ENCODE assay signal across 24 cellular contexts in genomic region chr5:114898602-114899001, GRCh38.
A peak's percentile ranks its signal among the peaks of the same experiment; 100 is the strongest.
DNase-seq lines count a peak whose midpoint lies in the region; ATAC-seq, FAIRE-seq and TF ChIP-seq lines count a peak whose summit lies in the region.
"Had no signal": no experiment of that assay in that cellular context is flagged by ENCODE, and none has a peak within 500 bp of the region (broad histone marks: within the 10 kb centered on the region; RNA-seq: fewer than 3 reads in every experiment).

No MANE protein-coding gene starts in this region.

- no peak for TF ChIP-seq RAD21 in HepG2 (CRISPR knock-in tag; IDR thresholded peaks at IDR 0.05)

- H3K27me3 ChIP-seq in HepG2 (ENCODE audit: control insufficient read depth in 1 of 2, insufficient read depth in 2 of 2, low read length in 2 of 2) (no peaks in the 10 kb centered on the region), right lobe of liver (no peaks in the 10 kb centered on the region), Karpas-422 (ENCODE audit: low read length) (no peaks in the 10 kb centered on the region), heart right ventricle (no peaks in the 10 kb centered on the region)
- H3K27me3 ChIP-seq: brain microvascular endothelial cell had no signal

- BruUV-seq in HepG2 (replicated peaks; lab: Mats Ljungman, UMichigan): no TSS peak

- intact Hi-C loops in HepG2 (cut with micrococcal nuclease; ENCODE audit: unreplicated experiment) (loop anchor here (2.0 kb wide), 1 partner anchor 170 kb away; no protein-coding TSS in a partner anchor), right lobe of liver (cut with DNase I) (no loop called here), heart right ventricle (cut with DNase I) (no loop called here)

- H3K4me3 ChIP-seq in HepG2 (replicated peaks in 1 of 3; ENCODE audit: insufficient read depth in 1 of 3, low read depth in 2 of 3, low read length in 3 of 3) (no peak overlapping the region), right lobe of liver (no peak overlapping the region), Karpas-422 (ENCODE audit: low read length) (no peak overlapping the region), heart right ventricle (no peak overlapping the region)
- H3K4me3 ChIP-seq: K562 had no signal

- H3K4me2 ChIP-seq in HepG2 (ENCODE audit: low read depth, low read length): no peak overlapping the region
- no peak overlapping the region for H3K4me2 ChIP-seq in Karpas-422 (ENCODE audit: low read depth, low read length, poor library complexity, severe bottlenecking)

- H2AFZ ChIP-seq in HepG2 (ENCODE audit: low read length): no peak overlapping the region
- no peak overlapping the region for H2AFZ ChIP-seq in Karpas-422 (ENCODE audit: low read length)
- H2AFZ ChIP-seq: parathyroid adenoma had no signal

- no peak for TF ChIP-seq EP300 in HepG2 (IDR thresholded peaks at IDR 0.05; ENCODE audit: low read depth in 2 of 2, low read length in 2 of 2)
- no peak for TF ChIP-seq EP300 in HepG2 (CRISPR knock-in tag; IDR thresholded peaks at IDR 0.05; ENCODE audit: borderline replicate concordance)

- no peak overlapping the region for H3K27ac Mint-ChIP-seq in WTC11
- H3K27ac Mint-ChIP-seq: activated naive CD8-positive, alpha-beta T cell treated with anti-CD3 and anti-CD28 coated beads, Interleukin-2, amount 50 U/mL, for 24 hours; CD14-positive monocyte; effector memory CD8-positive, alpha-beta T cell; HFFc6; naive thymus-derived CD8-positive, alpha-beta T cell; stimulated activated memory B cell treated with anti-CD40 and anti-IgM and Interleukin-4, amounts not matched to agents 10 μg/mL and 1 μg/mL and 100 μg/mL, for 72 hours had no signal

- H3K9ac ChIP-seq in HepG2 (ENCODE audit: insufficient read depth, low read depth, low read length) (no peak overlapping the region), Karpas-422 (ENCODE audit: low read length) (no peak overlapping the region)
- H3K9ac ChIP-seq: parathyroid adenoma had no signal

- H3K79me2 ChIP-seq in HepG2 (ENCODE audit: insufficient read depth, low read length): no peaks in the 10 kb centered on the region
- no peaks in the 10 kb centered on the region for H3K79me2 ChIP-seq in Karpas-422 (ENCODE audit: low read length)
- H3K79me2 ChIP-seq: parathyroid adenoma had no signal

- FAIRE-seq in HepG2 (lab: Jason Lieb, UNC): no peak
- FAIRE-seq: K562 had no signal

- H3K4me1 ChIP-seq in HepG2 (ENCODE audit: insufficient read depth, low read length): no peaks in the 10 kb centered on the region
- no peaks in the 10 kb centered on the region for H3K4me1 ChIP-seq in right lobe of liver
- no peaks in the 10 kb centered on the region for H3K4me1 ChIP-seq in Karpas-422 (ENCODE audit: low read length)
- H3K4me1 ChIP-seq in heart right ventricle: no peaks in the 10 kb centered on the region
- H3K4me1 ChIP-seq: parathyroid adenoma had no signal

- ATAC-seq in HepG2 (no peak), right lobe of liver (no peak), WTC11 (peak; percentile 82), heart right ventricle (no peak)
- ATAC-seq: activated naive CD8-positive, alpha-beta T cell treated with anti-CD3 and anti-CD28 coated beads, Interleukin-2, amount 50 U/mL, for 24 hours; effector memory CD8-positive, alpha-beta T cell; K562; left colon; naive thymus-derived CD8-positive, alpha-beta T cell; stimulated activated memory B cell treated with anti-CD40 and anti-IgM and Interleukin-4, amounts not matched to agents 10 μg/mL and 1 μg/mL and 100 μg/mL, for 72 hours had no signal

- in situ Hi-C loops in HepG2 (cut with HindIII; ENCODE audit: extremely low pct_ligation_motif_present, low pct_unique_long_range_greater_than_20kb): no loop called here

- peaks cover under 1% of the 10 kb centered on the region for H3K9me3 Mint-ChIP-seq in WTC11
- H3K9me3 Mint-ChIP-seq: effector memory CD8-positive, alpha-beta T cell; stimulated activated memory B cell treated with anti-CD40 and anti-IgM and Interleukin-4, amounts not matched to agents 10 μg/mL and 1 μg/mL and 100 μg/mL, for 72 hours had no signal

- H3K9me2 ChIP-seq in Karpas-422 (replicated peaks; ENCODE audit: insufficient read depth, low read length): no peaks in the 10 kb centered on the region

- H3K27me3 Mint-ChIP-seq in WTC11 (ENCODE audit: low read depth): no peaks in the 10 kb centered on the region; the same call in 1 of the 2 replicates
- H3K27me3 Mint-ChIP-seq: activated naive CD8-positive, alpha-beta T cell treated with anti-CD3 and anti-CD28 coated beads, Interleukin-2, amount 50 U/mL, for 24 hours; effector memory CD8-positive, alpha-beta T cell had no signal

- POLR2A ChIA-PET in HepG2 (lab: Yijun Ruan, JAX): no interaction called here
- POLR2A ChIA-PET in WTC11 (lab: Charles Lee): no interaction called here

- peaks cover 2% of the 10 kb centered on the region for H3K4me1 Mint-ChIP-seq in WTC11
- H3K4me1 Mint-ChIP-seq: activated naive CD8-positive, alpha-beta T cell treated with anti-CD3 and anti-CD28 coated beads, Interleukin-2, amount 50 U/mL, for 24 hours; CD14-positive monocyte; naive thymus-derived CD8-positive, alpha-beta T cell; stimulated activated memory B cell treated with anti-CD40 and anti-IgM and Interleukin-4, amounts not matched to agents 10 μg/mL and 1 μg/mL and 100 μg/mL, for 72 hours had no signal

- no peaks in the 10 kb centered on the region for H3K36me3 Mint-ChIP-seq in WTC11
- H3K36me3 Mint-ChIP-seq: CD14-positive monocyte; naive thymus-derived CD8-positive, alpha-beta T cell; stimulated activated memory B cell treated with anti-CD40 and anti-IgM and Interleukin-4, amounts not matched to agents 10 μg/mL and 1 μg/mL and 100 μg/mL, for 72 hours had no signal

- H3K36me3 ChIP-seq in HepG2 (replicated peaks in 1 of 2; ENCODE audit: control insufficient read depth in 1 of 2, insufficient read depth in 2 of 2, low read length in 2 of 2) (no peaks in the 10 kb centered on the region), right lobe of liver (no peaks in the 10 kb centered on the region), Karpas-422 (ENCODE audit: insufficient read depth, low read length) (no peaks in the 10 kb centered on the region), heart right ventricle (no peaks in the 10 kb centered on the region)
- H3K36me3 ChIP-seq: brain microvascular endothelial cell had no signal

- H3K27ac ChIP-seq in HepG2 (ENCODE audit: extremely low read length, insufficient read depth, low read length) (no peak overlapping the region), right lobe of liver (no peak overlapping the region), Karpas-422 (ENCODE audit: low read length) (no peak overlapping the region), heart right ventricle (no peak overlapping the region)
- H3K27ac ChIP-seq: brain microvascular endothelial cell, parathyroid adenoma had no signal

- H4K20me1 ChIP-seq in HepG2 (ENCODE audit: insufficient read depth, low read length) (no peaks in the 10 kb centered on the region), Karpas-422 (ENCODE audit: insufficient read depth, low read depth, low read length) (no peaks in the 10 kb centered on the region)

- WGBS in HepG2 (ENCODE audit: low lambda C conversion rate): 10% methylated on average over 2 of the region's 2 CpGs
- WGBS in right lobe of liver (ENCODE audit: insufficient coverage, low coverage, low lambda C conversion rate, missing lambda C conversion rate): 57% methylated on average over 2 of the region's 2 CpGs
- WGBS in heart right ventricle, 2 donors: 78 to 79% methylated on average over 2 of the region's 2 CpGs

- TF ChIP-seq CTCF in HepG2 (CRISPR knock-in tag; IDR thresholded peaks at IDR 0.05) (peak; percentile 39), right lobe of liver (IDR thresholded peaks at IDR 0.05) (peak in 1 of 4 donors; percentile 18), WTC11 (IDR thresholded peaks at IDR 0.05) (0 out of 2 replicates have a peak, but pooled peaks have one; percentile 22), heart right ventricle (IDR thresholded peaks at IDR 0.05) (no peak)

- H3K4me3 Mint-ChIP-seq in WTC11: no peak overlapping the region
- H3K4me3 Mint-ChIP-seq: activated naive CD8-positive, alpha-beta T cell treated with anti-CD3 and anti-CD28 coated beads, Interleukin-2, amount 50 U/mL, for 24 hours; CD14-positive monocyte; effector memory CD8-positive, alpha-beta T cell; HFFc6; naive thymus-derived CD8-positive, alpha-beta T cell; stimulated activated memory B cell treated with anti-CD40 and anti-IgM and Interleukin-4, amounts not matched to agents 10 μg/mL and 1 μg/mL and 100 μg/mL, for 72 hours had no signal

- CTCF ChIA-PET in HepG2 (lab: Yijun Ruan, JAX; ENCODE audit: low intra/inter-chr PET ratio, low total read pairs): no interaction called here
- CTCF ChIA-PET in WTC11 (lab: Charles Lee): interaction anchor here (1.2 to 2.8 kb wide), 2 partner anchors 135 to 170 kb away, joined by 4 to 7 read pairs; no protein-coding TSS in a partner anchor

- H3K9me3 ChIP-seq in HepG2 (ENCODE audit: low read length) (no peaks in the 10 kb centered on the region), right lobe of liver (no peaks in the 10 kb centered on the region), Karpas-422 (ENCODE audit: low read length) (no peaks in the 10 kb centered on the region), heart right ventricle (peaks cover 0 to 5% (median 0%) of the 10 kb centered on the region in 11 donors)

- TF ChIP-seq POLR2A in HepG2 (IDR thresholded peaks at IDR 0.05; ENCODE audit: insufficient read depth in 1 of 2, low read depth in 2 of 2, low read length in 2 of 2): no peak
- TF ChIP-seq POLR2A in right lobe of liver (IDR thresholded peaks at IDR 0.05): no peak

- DNase-seq in HepG2 (ENCODE audit: low spot score) (no peak), right lobe of liver (no peak), Karpas-422 (peak; percentile 68), WTC11 (ENCODE audit: low spot score) (peak; percentile 18), heart right ventricle (no peak), NCI-H2029 treated with DMSO at 0.1 percent for 48 hours (lab: John Stamatoyannopoulos, UW) (no peak)
- DNase-seq in activated effector memory CD4-positive, alpha-beta T cell treated with anti-CD3 and anti-CD28 coated beads, Interleukin-2, amount 50 U/mL, for 16 hours: no peak
- no peak for DNase-seq in stimulated activated CD4-positive, alpha-beta T cell treated with anti-CD3 and anti-CD28 coated beads, Interleukin-1b, Interleukin-23, amount 100 ng/mL, for 48 hours
- DNase-seq: activated CD8-positive, alpha-beta memory T cell treated with anti-CD3 and anti-CD28 coated beads, Interleukin-2, amount 50 U/mL, for 4 hours; activated naive CD8-positive, alpha-beta T cell treated with anti-CD3 and anti-CD28 coated beads, Interleukin-2, amount 50 U/mL, for 24 hours; brain microvascular endothelial cell; effector memory CD8-positive, alpha-beta T cell; HFFc6; left colon; naive thymus-derived CD8-positive, alpha-beta T cell; NCI-H1105 treated with DMSO at 0.1 percent for 48 hours; NCI-H2107; NCI-H510A treated with DMSO at 0.1 percent for 48 hours; OCI-M1; SHP77 treated with DMSO at 0.1 percent for 48 hours had no signal

TF ChIP-seq in HepG2, 621 proteins besides CTCF, POLR2A, EP300 and RAD21 (continues in another document):
- TF ChIP-seq PPARG (CRISPR knock-in tag; conservative IDR thresholded peaks at IDR 0.05) (no peak), ZNF672 (CRISPR knock-in tag; IDR thresholded peaks at IDR 0.05) (no peak), ZBTB42 (CRISPR knock-in tag; IDR thresholded peaks at IDR 0.05) (no peak)

TF ChIP-seq in WTC11, 78 proteins besides CTCF, POLR2A, EP300 and RAD21 (continues in another document):
- TF ChIP-seq NR3C1 (CRISPR knock-in tag; conservative IDR thresholded peaks at IDR 0.05; ENCODE audit: low read depth): no peak

Comparison
In these comparisons a context has a peak if more than half of its experiments do, and no peak if none do; other contexts are left out.
1. DNase-seq: peak in Karpas-422 (single experiment) and WTC11 (single experiment); none in HepG2 (single experiment), right lobe of liver (0 of 3), activated effector memory CD4-positive, alpha-beta T cell treated with anti-CD3 and anti-CD28 coated beads, Interleukin-2, amount 50 U/mL, for 16 hours (single experiment), stimulated activated CD4-positive, alpha-beta T cell treated with anti-CD3 and anti-CD28 coated beads, Interleukin-1b, Interleukin-23, amount 100 ng/mL, for 48 hours (single experiment), heart right ventricle (0 of 2) and NCI-H2029 treated with DMSO at 0.1 percent for 48 hours (single experiment).
2. CTCF ChIP-seq: peak in HepG2 (single experiment) and WTC11 (single experiment); none in heart right ventricle (0 of 9).
3. Of the 50 proteins assayed by ChIP-seq in both HepG2 and WTC11: peak only in HepG2: none; only in WTC11: none; in both: CTCF; in neither: 49.